8 cellular contexts compared by ENCODE assay signal in the genomic region with DNA sequence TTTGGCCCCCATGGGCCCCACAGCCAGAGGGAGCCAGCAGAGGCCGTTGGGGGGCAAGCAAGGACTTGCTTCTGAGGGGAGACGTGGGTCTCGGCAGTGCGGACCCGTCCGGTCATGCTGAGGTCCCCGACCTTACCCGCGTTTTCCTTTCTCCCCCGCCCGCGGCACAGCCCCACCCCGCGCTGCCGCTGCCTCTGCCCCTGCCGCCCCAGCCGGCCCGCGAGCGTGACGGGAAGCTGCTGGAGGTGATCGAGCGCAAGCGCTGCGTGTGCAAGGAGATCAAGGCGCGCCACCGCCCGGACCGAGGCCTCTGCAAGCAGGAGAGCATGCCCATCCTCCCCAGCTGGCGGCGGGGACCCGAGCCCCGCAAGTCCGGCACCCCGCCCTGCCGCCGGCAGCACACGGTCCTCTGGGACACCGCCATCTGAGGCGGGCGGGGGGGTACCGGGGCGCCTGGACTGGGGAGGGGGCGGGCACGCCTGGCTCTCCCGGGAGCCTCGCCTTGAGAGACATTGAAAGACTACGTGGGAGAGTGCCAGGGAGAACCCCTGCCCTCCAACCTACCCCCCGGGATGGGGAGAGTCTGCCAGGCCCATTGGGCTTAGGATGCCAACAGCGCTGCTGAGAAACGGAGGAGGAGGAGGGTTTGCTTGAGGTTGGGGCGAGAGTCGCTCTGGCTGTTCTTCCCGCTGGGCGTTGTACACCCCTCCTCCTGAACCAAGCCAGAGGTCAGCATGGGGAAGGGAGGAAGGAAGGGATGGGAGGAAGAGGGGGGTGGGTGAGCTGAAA. TPM values are rescaled to one million over a fixed set of nuclear protein-coding genes. Genes with fewer than 3 reads are reported as not detected.
A peak's percentile ranks its signal among the peaks of the same experiment; 100 is the strongest.
DNase-seq lines count a peak whose midpoint lies in the region; ATAC-seq and TF ChIP-seq lines count a peak whose summit lies in the region.

No MANE protein-coding gene starts in this region.

- POLR2A ChIA-PET in CD4-positive, alpha-beta T cell (lab: Charles Lee) = interaction anchor here (0.8 to 1.7 kb wide), 9 partner anchors 14 to 212 kb away, joined by 3 to 10 read pairs (median 3); a partner anchor contains a TSS

- H3K27ac ChIP-seq in CD4-positive, alpha-beta T cell (ENCODE audit: low read depth, low read length) = no peak overlapping the region
- H3K27ac ChIP-seq in right cardiac atrium (ENCODE audit: low read length) = no peak overlapping the region
- peak overlapping the region in 1 of 4 donors; percentile 44 for H3K27ac ChIP-seq in sigmoid colon

- no peaks in the 10 kb centered on the region for H3K9me3 Mint-ChIP-seq in CD4-positive, alpha-beta T cell
- no peaks in the 10 kb centered on the region for H3K9me3 Mint-ChIP-seq in activated naive CD4-positive, alpha-beta T cell treated with anti-CD3 and anti-CD28 coated beads for 36 hours
- H3K9me3 Mint-ChIP-seq in HFFc6 = no peaks in the 10 kb centered on the region

- no peak for TF ChIP-seq CTCF in CD4-positive, alpha-beta T cell (IDR thresholded peaks at IDR 0.05)
- TF ChIP-seq CTCF in sigmoid colon (IDR thresholded peaks at IDR 0.05) (no peak), HFFc6 (IDR thresholded peaks at IDR 0.05) (no peak)

- DNase-seq in CD4-positive, alpha-beta T cell = peak; percentile 41 to 71 (median 57)
- DNase-seq in NCI-H526 treated with DMSO at 0.1 percent for 48 hours (lab: John Stamatoyannopoulos, UW) (peak; percentile 17), right cardiac atrium (peak in 2 of 3 donors; percentile 80), sigmoid colon (no peak), HFFc6 (no peak), cerebellar cortex (ENCODE audit: low spot score) (no peak)
- DNase-seq in activated naive CD4-positive, alpha-beta T cell treated with anti-CD3 and anti-CD28 coated beads for 36 hours = peak; percentile 77

- peaks cover 27% of the 10 kb centered on the region for H3K4me1 Mint-ChIP-seq in CD4-positive, alpha-beta T cell (ENCODE audit: low read depth)
- H3K4me1 Mint-ChIP-seq in activated naive CD4-positive, alpha-beta T cell treated with anti-CD3 and anti-CD28 coated beads for 36 hours (ENCODE audit: low read depth) = peaks cover 11% of the 10 kb centered on the region
- no peaks in the 10 kb centered on the region for H3K4me1 Mint-ChIP-seq in HFFc6 (ENCODE audit: low read depth)

- TF ChIP-seq POLR2A in sigmoid colon (IDR thresholded peaks at IDR 0.05) = no peak

- peak overlapping the region; percentile 24 for H3K27ac Mint-ChIP-seq in CD4-positive, alpha-beta T cell
- no peak overlapping the region for H3K27ac Mint-ChIP-seq in activated naive CD4-positive, alpha-beta T cell treated with anti-CD3 and anti-CD28 coated beads for 36 hours
- no peak overlapping the region for H3K27ac Mint-ChIP-seq in HFFc6

- H3K27me3 ChIP-seq in CD4-positive, alpha-beta T cell (ENCODE audit: control insufficient read depth, insufficient read depth, low read length) = no peaks in the 10 kb centered on the region
- H3K27me3 ChIP-seq in right cardiac atrium (ENCODE audit: control insufficient read depth, insufficient read depth) = no peaks in the 10 kb centered on the region
- H3K27me3 ChIP-seq in sigmoid colon = peaks cover 0 to 10% (median 0%) of the 10 kb centered on the region in 3 donors

- H3K36me3 ChIP-seq in sigmoid colon = no peaks in the 10 kb centered on the region

- no peaks in the 10 kb centered on the region for H3K27me3 Mint-ChIP-seq in CD4-positive, alpha-beta T cell
- peaks cover 2% of the 10 kb centered on the region for H3K27me3 Mint-ChIP-seq in activated naive CD4-positive, alpha-beta T cell treated with anti-CD3 and anti-CD28 coated beads for 36 hours (ENCODE audit: low read depth)
- H3K27me3 Mint-ChIP-seq in HFFc6 (ENCODE audit: insufficient read depth) = peaks cover 22% of the 10 kb centered on the region

- peak; percentile 89 for ATAC-seq in CD4-positive, alpha-beta T cell (ENCODE audit: poor library complexity)
- ATAC-seq in right cardiac atrium (peak; percentile 65 to 70), GM21528 (IDR thresholded peaks at IDR 0.05; ENCODE audit: low FRiP score, unreplicated experiment) (no peak)

- H3K4me3 ChIP-seq in right cardiac atrium (ENCODE audit: low read length) (peak overlapping the region; percentile 43), sigmoid colon (peak overlapping the region in 3 of 4 donors; percentile 32 to 45 (median 42))

- CTCF ChIA-PET in CD4-positive, alpha-beta T cell (lab: Charles Lee) = interaction anchor here (0.7 to 1.1 kb wide), 3 partner anchors 9 to 66 kb away, joined by 3 to 5 read pairs (median 3); a partner anchor contains a TSS
- CTCF ChIA-PET in activated naive CD4-positive, alpha-beta T cell treated with anti-CD3 and anti-CD28 coated beads for 36 hours (lab: Charles Lee) = interaction anchor here (0.7 to 2.0 kb wide), 8 partner anchors 11 to 93 kb away, joined by 3 to 15 read pairs (median 4); a partner anchor contains a TSS

- TF ChIP-seq EP300 in sigmoid colon (IDR thresholded peaks at IDR 0.05) = no peak

- no peaks in the 10 kb centered on the region for H3K36me3 Mint-ChIP-seq in CD4-positive, alpha-beta T cell (ENCODE audit: low read depth)
- no peaks in the 10 kb centered on the region for H3K36me3 Mint-ChIP-seq in activated naive CD4-positive, alpha-beta T cell treated with anti-CD3 and anti-CD28 coated beads for 36 hours (ENCODE audit: low read depth)
- H3K36me3 Mint-ChIP-seq in HFFc6 (ENCODE audit: low read depth) = no peaks in the 10 kb centered on the region

- no peaks in the 10 kb centered on the region for H3K9me3 ChIP-seq in CD4-positive, alpha-beta T cell (ENCODE audit: control insufficient read depth, low read length)
- H3K9me3 ChIP-seq in right cardiac atrium (ENCODE audit: control insufficient read depth, low read length) (no peaks in the 10 kb centered on the region), sigmoid colon (no peaks in the 10 kb centered on the region)

- H3K4me1 ChIP-seq in right cardiac atrium (ENCODE audit: control insufficient read depth, insufficient read depth, low read length) (no peaks in the 10 kb centered on the region), sigmoid colon (peaks cover 0 to 13% (median 11%) of the 10 kb centered on the region in 4 donors)

- intact Hi-C loops in CD4-positive, alpha-beta T cell (cut with DNase I, micrococcal nuclease) = no loop called here
- intact Hi-C loops in activated naive CD4-positive, alpha-beta T cell treated with anti-CD3 and anti-CD28 coated beads for 36 hours (cut with micrococcal nuclease) = loop anchor here (1.0 to 2.0 kb wide), 2 partner anchors 33 to 52 kb away; no protein-coding TSS in a partner anchor
- intact Hi-C loops in right cardiac atrium (cut with DNase I) (no loop called here), sigmoid colon (cut with DNase I) (no loop called here)

- H3K4me3 Mint-ChIP-seq in CD4-positive, alpha-beta T cell = peak overlapping the region; percentile 80
- H3K4me3 Mint-ChIP-seq in activated naive CD4-positive, alpha-beta T cell treated with anti-CD3 and anti-CD28 coated beads for 36 hours = peak overlapping the region; percentile 60
- no peak overlapping the region for H3K4me3 Mint-ChIP-seq in HFFc6

- WGBS in right cardiac atrium = 13% methylated on average over 56 of the region's 56 CpGs
- 4 to 7% methylated on average over 56 of the region's 56 CpGs for WGBS in sigmoid colon, 2 donors

RNA-seq across cellular contexts. Expression of a gene that starts 9.9 kb away (rescaled TPM):
- total RNA-seq in CD4-positive, alpha-beta T cell = under 1 TPM; 0.66 to 0.75 TPM
- total RNA-seq in activated naive CD4-positive, alpha-beta T cell treated with anti-CD3 and anti-CD28 coated beads for 36 hours = under 1 TPM; 0.17 to 0.30 TPM
- total RNA-seq in right cardiac atrium (1 to 10 TPM in 1 of 4 donors, under 1 TPM in 3; 0.39 to 1.1 (median 0.65) TPM), sigmoid colon (1 to 10 TPM; 1.1 to 1.5 (median 1.4) TPM)
- polyA plus RNA-seq in right cardiac atrium (0.79 TPM), sigmoid colon (1 to 10 TPM in 1 of 3 donors, under 1 TPM in 1, not detected in 1; 0.23 to 1.6 TPM)
- total RNA-seq in HFFc6 (2021; fragmentation: NEBNext Ultra II Directional; extraction: Animal tissue kit (Norgen Biotek cat#: 25700)) = under 1 TPM; 0.50 to 0.99 (median 0.86) TPM

RNA-seq across cellular contexts. Expression of a gene that starts 14.7 kb away (rescaled TPM):
- total RNA-seq in CD4-positive, alpha-beta T cell = 10 to 100 TPM; 34.6 to 36.5 TPM
- 10 to 100 TPM; 46.0 to 48.7 TPM for total RNA-seq in activated naive CD4-positive, alpha-beta T cell treated with anti-CD3 and anti-CD28 coated beads for 36 hours
- total RNA-seq in right cardiac atrium (10 to 100 TPM; 36.7 to 63.6 (median 48.6) TPM), sigmoid colon (10 to 100 TPM; 24.4 to 31.6 (median 28.5) TPM)
- polyA plus RNA-seq in right cardiac atrium (61.2 TPM), sigmoid colon (10 to 100 TPM; 46.8 to 53.5 (median 51.1) TPM)
- 10 to 100 TPM; 50.6 to 54.5 (median 51.7) TPM for total RNA-seq in HFFc6 (2021; fragmentation: NEBNext Ultra II Directional; extraction: Animal tissue kit (Norgen Biotek cat#: 25700))

RNA-seq across cellular contexts. Expression of a gene that starts 29.6 kb away (rescaled TPM):
- total RNA-seq in CD4-positive, alpha-beta T cell = under 1 TPM; 0.64 to 0.93 TPM
- total RNA-seq in activated naive CD4-positive, alpha-beta T cell treated with anti-CD3 and anti-CD28 coated beads for 36 hours = 1 to 10 TPM; 2.3 to 2.6 TPM
- total RNA-seq in right cardiac atrium = under 1 TPM in 1 of 4 donors, not detected in 3; 0.44 TPM
- 0.11 TPM for polyA plus RNA-seq in right cardiac atrium
- total RNA-seq in sigmoid colon = under 1 TPM in 1 of 4 donors, not detected in 3; 0.95 TPM
- under 1 TPM in 1 of 3 donors, not detected in 2; 0.63 TPM for polyA plus RNA-seq in sigmoid colon
- 1 to 10 TPM in 3 of 6 experiments, under 1 TPM in 3; 0.66 to 1.6 (median 1.0) TPM for total RNA-seq in HFFc6 (2021; fragmentation: NEBNext Ultra II Directional; extraction: Animal tissue kit (Norgen Biotek cat#: 25700))

RNA-seq across cellular contexts. Expression of a gene that starts 45.3 kb away (rescaled TPM):
- 1 to 10 TPM; 6.6 to 9.9 TPM for total RNA-seq in CD4-positive, alpha-beta T cell
- 10 to 100 TPM; 23.4 to 23.9 TPM for total RNA-seq in activated naive CD4-positive, alpha-beta T cell treated with anti-CD3 and anti-CD28 coated beads for 36 hours
- total RNA-seq in right cardiac atrium = 10 to 100 TPM; 18.4 to 26.3 (median 23.1) TPM
- polyA plus RNA-seq in right cardiac atrium = 17.3 TPM
- 10 to 100 TPM; 17.5 to 32.7 (median 20.2) TPM for total RNA-seq in sigmoid colon
- 10 to 100 TPM; 28.8 to 33.0 (median 30.7) TPM for polyA plus RNA-seq in sigmoid colon
- total RNA-seq in HFFc6 (2021; fragmentation: NEBNext Ultra II Directional; extraction: Animal tissue kit (Norgen Biotek cat#: 25700)) = 10 to 100 TPM; 14.4 to 21.4 (median 18.9) TPM

RNA-seq across cellular contexts. Expression of a gene that starts 57.4 kb away (rescaled TPM):
- total RNA-seq in CD4-positive, alpha-beta T cell = 10 to 100 TPM; 42.9 to 47.0 TPM
- total RNA-seq in activated naive CD4-positive, alpha-beta T cell treated with anti-CD3 and anti-CD28 coated beads for 36 hours = 10 to 100 TPM; 45.3 to 53.6 TPM
- 10 to 100 TPM; 14.8 to 17.7 (median 16.5) TPM for total RNA-seq in right cardiac atrium
- 20.3 TPM for polyA plus RNA-seq in right cardiac atrium
- 10 to 100 TPM; 17.4 to 42.6 (median 35.2) TPM for total RNA-seq in sigmoid colon
- polyA plus RNA-seq in sigmoid colon = 10 to 100 TPM; 28.2 to 45.5 (median 31.4) TPM
- 10 to 100 TPM; 22.9 to 33.6 (median 26.5) TPM for total RNA-seq in HFFc6 (2021; fragmentation: NEBNext Ultra II Directional; extraction: Animal tissue kit (Norgen Biotek cat#: 25700))

Comparison
In these comparisons a context has a peak if more than half of its experiments do, and no peak if none do; other contexts are left out.
1. DNase-seq: peak in CD4-positive, alpha-beta T cell (10 of 10), NCI-H526 treated with DMSO at 0.1 percent for 48 hours (single experiment), activated naive CD4-positive, alpha-beta T cell treated with anti-CD3 and anti-CD28 coated beads for 36 hours (single experiment) and right cardiac atrium (2 of 3); none in sigmoid colon (single experiment), HFFc6 (single experiment) and cerebellar cortex (single experiment).